ENCODE assay signal across 13 cellular contexts in the genomic region with DNA sequence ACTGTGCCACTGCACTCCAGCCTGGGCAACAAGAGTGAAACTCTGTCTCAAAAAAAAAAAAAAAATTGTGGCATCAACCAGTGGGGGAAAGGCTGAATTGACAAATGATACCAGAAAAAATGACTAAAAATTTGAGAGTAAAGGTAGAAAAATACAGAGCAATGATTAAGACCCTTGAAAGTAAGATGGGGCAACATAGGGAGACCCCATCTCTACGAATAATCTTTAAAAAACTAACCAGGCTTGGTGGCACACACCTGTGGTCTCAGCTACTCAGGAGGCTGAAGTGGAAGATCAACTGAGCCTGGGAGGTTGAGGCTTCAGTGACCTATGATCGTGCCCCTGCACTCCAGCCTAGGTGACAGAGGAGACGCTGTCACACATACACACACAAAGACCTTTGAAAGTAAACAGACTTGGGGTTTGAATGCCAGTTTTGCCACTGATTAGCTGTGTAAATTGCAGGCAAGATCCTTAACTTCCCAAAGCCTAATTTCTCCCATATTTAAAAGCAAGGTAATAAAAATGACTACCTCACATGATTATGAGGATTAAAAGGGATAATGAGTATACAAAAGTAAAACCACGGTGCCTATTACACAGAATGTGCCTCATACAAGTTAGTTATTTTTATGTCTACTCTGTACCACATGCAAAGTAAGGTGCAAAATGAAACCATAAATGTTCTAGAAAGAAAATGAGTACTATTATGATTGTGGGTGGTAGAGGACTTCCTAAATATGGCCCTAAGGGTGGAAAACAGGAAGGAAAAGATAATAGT. TPM values are rescaled to one million over a fixed set of nuclear protein-coding genes. Genes with fewer than 3 reads are reported as not detected.
DNase-seq lines count a peak whose midpoint lies in the region; ATAC-seq and TF ChIP-seq lines count a peak whose summit lies in the region.
"Had no signal": no experiment of that assay in that cellular context is flagged by ENCODE, and none has a peak within 500 bp of the region (broad histone marks: within the 10 kb centered on the region; RNA-seq: fewer than 3 reads in every experiment).

No MANE protein-coding gene starts in this region.

- H3K9me3 ChIP-seq in osteoblast (ENCODE audit: low read depth, low read length), result no peaks in the 10 kb centered on the region
- H3K9me3 ChIP-seq: transverse colon had no signal

- no peak overlapping the region for H3K4me3 Mint-ChIP-seq in activated CD4-positive, alpha-beta T cell treated with anti-CD3 and anti-CD28 coated beads for 36 hours
- no peak overlapping the region for H3K4me3 Mint-ChIP-seq in activated CD4-positive, alpha-beta T cell treated with anti-CD3 and anti-CD28 coated beads, Interleukin-2, amount 10 ng/mL, durations not matched to agents 24 days and 14 days

- H2AFZ ChIP-seq in osteoblast (ENCODE audit: low read length), result peak overlapping the region; percentile 22

- H3K79me2 ChIP-seq in osteoblast (ENCODE audit: insufficient read depth, low read length), result no peaks in the 10 kb centered on the region
- no peaks in the 10 kb centered on the region for H3K79me2 ChIP-seq in mesendoderm (ENCODE audit: control insufficient read depth, insufficient read depth, low read length)

- intact Hi-C loops in activated CD4-positive, alpha-beta T cell treated with anti-CD3 and anti-CD28 coated beads for 36 hours (cut with DNase I, micrococcal nuclease), result no loop called here
- intact Hi-C loops in activated CD4-positive, alpha-beta T cell treated with anti-CD3 and anti-CD28 coated beads, Interleukin-2, amount 10 ng/mL, durations not matched to agents 24 days and 14 days (cut with micrococcal nuclease), result no loop called here
- intact Hi-C loops in left ventricle myocardium superior (cut with micrococcal nuclease), result no loop called here

- no peak overlapping the region for H2AK5ac ChIP-seq in mesendoderm (ENCODE audit: low read length)

- no peak overlapping the region for H3K56ac ChIP-seq in mesendoderm (ENCODE audit: low read length)

- H3K79me1 ChIP-seq in mesendoderm (ENCODE audit: low read length), result no peaks in the 10 kb centered on the region

- H3K27me3 Mint-ChIP-seq in activated CD4-positive, alpha-beta T cell treated with anti-CD3 and anti-CD28 coated beads for 36 hours, result no peaks in the 10 kb centered on the region
- H3K27me3 Mint-ChIP-seq in activated CD4-positive, alpha-beta T cell treated with anti-CD3 and anti-CD28 coated beads, Interleukin-2, amount 10 ng/mL, durations not matched to agents 24 days and 14 days, result no peaks in the 10 kb centered on the region

- CTCF ChIA-PET in activated CD4-positive, alpha-beta T cell treated with anti-CD3 and anti-CD28 coated beads for 36 hours (lab: Charles Lee), result interaction anchor here (0.6 kb wide), 1 partner anchor 156 kb away, joined by 3 read pairs; no protein-coding TSS in a partner anchor

- H4K5ac ChIP-seq in mesendoderm (ENCODE audit: low read length), result no peak overlapping the region

- no peaks in the 10 kb centered on the region for H3K9me3 Mint-ChIP-seq in activated CD4-positive, alpha-beta T cell treated with anti-CD3 and anti-CD28 coated beads for 36 hours (ENCODE audit: low read depth)
- H3K9me3 Mint-ChIP-seq in activated CD4-positive, alpha-beta T cell treated with anti-CD3 and anti-CD28 coated beads, Interleukin-2, amount 10 ng/mL, durations not matched to agents 24 days and 14 days, result no peaks in the 10 kb centered on the region

- no peak for DNase-seq in activated CD4-positive, alpha-beta T cell treated with anti-CD3 and anti-CD28 coated beads for 36 hours
- no peak for DNase-seq in activated CD4-positive, alpha-beta T cell treated with anti-CD3 and anti-CD28 coated beads, Interleukin-2, amount 10 ng/mL, durations not matched to agents 24 days and 14 days
- DNase-seq in osteoblast (ENCODE audit: insufficient read length, low spot score, missing footprints) (no peak), left ventricle myocardium superior (no peak), NCI-H526 (lab: John Stamatoyannopoulos, UW) (no peak), mesendoderm (no peak)
- DNase-seq: ACHN; NCI-H510A treated with DMSO at 0.1 percent for 48 hours; stimulated activated CD4-positive, alpha-beta T cell treated with anti-CD3 and anti-CD28 coated beads, Interleukin-15, amount 100 ng/mL, for 24 hours; T-helper 9 cell; transverse colon had no signal

- no peak overlapping the region for H4K8ac ChIP-seq in mesendoderm (ENCODE audit: low read depth, low read length)

- TF ChIP-seq CTCF in osteoblast (IDR thresholded peaks at IDR 0.05; ENCODE audit: extremely low read depth, low read depth, low read length), result no peak

- H3K4me1 ChIP-seq in osteoblast (ENCODE audit: insufficient read depth, low read length), result no peaks in the 10 kb centered on the region
- H3K4me1 ChIP-seq in mesendoderm (ENCODE audit: control insufficient read depth, low read depth, low read length), result no peaks in the 10 kb centered on the region

- H3K4me2 ChIP-seq in osteoblast (ENCODE audit: insufficient read depth, low read length) (no peak overlapping the region), mesendoderm (ENCODE audit: low read length) (no peak overlapping the region)

- H3K4ac ChIP-seq in mesendoderm (ENCODE audit: low read depth, low read length), result no peak overlapping the region

- no peak overlapping the region for H3K4me3 ChIP-seq in osteoblast (ENCODE audit: insufficient read depth, low read length)
- no peak overlapping the region for H3K4me3 ChIP-seq in mesendoderm (ENCODE audit: low read length)
- H3K4me3 ChIP-seq: transverse colon had no signal

- no peak overlapping the region for H3K27ac ChIP-seq in osteoblast (ENCODE audit: low read depth, low read length)
- H3K27ac ChIP-seq in mesendoderm (ENCODE audit: low read depth, low read length), result no peak overlapping the region

- H3K4me1 Mint-ChIP-seq in activated CD4-positive, alpha-beta T cell treated with anti-CD3 and anti-CD28 coated beads for 36 hours, result peaks cover 10% of the 10 kb centered on the region
- peaks cover 4% of the 10 kb centered on the region for H3K4me1 Mint-ChIP-seq in activated CD4-positive, alpha-beta T cell treated with anti-CD3 and anti-CD28 coated beads, Interleukin-2, amount 10 ng/mL, durations not matched to agents 24 days and 14 days

- H3K27me3 ChIP-seq in osteoblast (ENCODE audit: insufficient read depth, low read length) (no peaks in the 10 kb centered on the region), mesendoderm (ENCODE audit: insufficient read depth, low read length, poor library complexity) (no peaks in the 10 kb centered on the region)
- H3K27me3 ChIP-seq: transverse colon had no signal

- WGBS in mesendoderm (ENCODE audit: extremely low coverage, insufficient coverage, low lambda C conversion rate), result no CpG with 5 or more reads among the region's 4 CpGs

- H3K18ac ChIP-seq in mesendoderm (ENCODE audit: low read length), result no peak overlapping the region

- H4K20me1 ChIP-seq in osteoblast (ENCODE audit: insufficient read depth, low read length), result no peaks in the 10 kb centered on the region

- peak; percentile 75 for ATAC-seq in activated CD4-positive, alpha-beta T cell treated with anti-CD3 and anti-CD28 coated beads for 36 hours
- ATAC-seq in GM21723 (IDR thresholded peaks at IDR 0.05; ENCODE audit: unreplicated experiment) (peak; percentile 81), HG03442 (IDR thresholded peaks at IDR 0.05; ENCODE audit: unreplicated experiment) (peak; percentile 66), left ventricle myocardium superior (no peak)

- no peak overlapping the region for H2BK15ac ChIP-seq in mesendoderm (replicated peaks; ENCODE audit: low read depth)

- no peak overlapping the region for H3K27ac Mint-ChIP-seq in activated CD4-positive, alpha-beta T cell treated with anti-CD3 and anti-CD28 coated beads for 36 hours
- H3K27ac Mint-ChIP-seq in activated CD4-positive, alpha-beta T cell treated with anti-CD3 and anti-CD28 coated beads, Interleukin-2, amount 10 ng/mL, durations not matched to agents 24 days and 14 days, result no peak overlapping the region

- no peak overlapping the region for H3K9ac ChIP-seq in mesendoderm (ENCODE audit: low read length)

- POLR2A ChIA-PET in activated CD4-positive, alpha-beta T cell treated with anti-CD3 and anti-CD28 coated beads for 36 hours (lab: Charles Lee), result interaction anchor here (0.8 kb wide), 1 partner anchor 31 kb away, joined by 4 read pairs; no protein-coding TSS in a partner anchor

- no peak overlapping the region for H3K23ac ChIP-seq in mesendoderm (ENCODE audit: low read length)

- no peak overlapping the region for H2BK120ac ChIP-seq in mesendoderm (ENCODE audit: low read depth, low read length)

- H3K36me3 ChIP-seq in osteoblast (ENCODE audit: insufficient read depth, low read length) (no peaks in the 10 kb centered on the region), mesendoderm (ENCODE audit: control insufficient read depth, insufficient read depth, low read length) (no peaks in the 10 kb centered on the region)
- H3K36me3 ChIP-seq: transverse colon had no signal

- no peak overlapping the region for H2BK5ac ChIP-seq in mesendoderm (ENCODE audit: low read length)

- no peaks in the 10 kb centered on the region for H3K36me3 Mint-ChIP-seq in activated CD4-positive, alpha-beta T cell treated with anti-CD3 and anti-CD28 coated beads for 36 hours (ENCODE audit: low read depth)
- H3K36me3 Mint-ChIP-seq in activated CD4-positive, alpha-beta T cell treated with anti-CD3 and anti-CD28 coated beads, Interleukin-2, amount 10 ng/mL, durations not matched to agents 24 days and 14 days (ENCODE audit: low read depth), result no peaks in the 10 kb centered on the region

RNA-seq across cellular contexts. Expression of a gene that starts 21.7 kb away (rescaled TPM):
- 100 to 1,000 TPM; 163 to 167 TPM for total RNA-seq in activated CD4-positive, alpha-beta T cell treated with anti-CD3 and anti-CD28 coated beads for 36 hours
- total RNA-seq in activated CD4-positive, alpha-beta T cell treated with anti-CD3 and anti-CD28 coated beads, Interleukin-2, amount 10 ng/mL, durations not matched to agents 24 days and 14 days, result 166 and 170 TPM in 2 replicates
- total RNA-seq in osteoblast (113 and 128 TPM in 2 replicates), left ventricle myocardium superior (107 TPM)
- 66.9 TPM for polyA plus RNA-seq in mesendoderm (2013, experiment 1 of 2)
- polyA plus RNA-seq in mesendoderm (2013, experiment 2 of 2), result 65.3 TPM
